ENCODE assay signal across 7 cellular contexts in the genomic region with DNA sequence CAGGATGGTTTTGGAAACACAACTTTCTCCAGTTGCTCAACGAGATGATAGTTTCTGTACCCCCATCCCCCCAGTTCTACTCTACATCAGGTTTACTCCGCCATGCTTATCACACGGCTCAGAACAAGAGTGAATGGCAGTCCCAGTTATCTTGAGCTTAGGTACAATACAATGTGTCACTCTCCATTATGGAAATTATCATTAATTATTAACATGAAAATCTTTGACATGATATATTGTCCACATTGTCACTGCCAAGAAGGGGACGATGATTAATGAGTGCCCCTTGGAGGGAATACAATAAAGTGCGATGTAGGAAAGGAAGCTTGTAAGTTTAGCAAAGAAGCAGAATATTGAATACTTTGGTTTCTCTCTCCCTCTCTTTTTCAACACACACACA.
"Had no signal": no experiment of that assay in that cellular context is flagged by ENCODE, and none has a peak within 500 bp of the region (broad histone marks: within the 10 kb centered on the region; RNA-seq: fewer than 3 reads in every experiment).

No MANE protein-coding gene starts in this region.

- ATAC-seq: GM12878 had no signal

- DNase-seq: GDM1, GF-D8 had no signal

- FAIRE-seq: G401.6, GM12878, GM12891, GM12892, GM18507 had no signal

- H3K4me3 ChIP-seq: GM12878 had no signal
